Comparison of ENCODE assay signal across 9 cellular contexts in genomic region chr10:119316002-119316358, GRCh38.
A peak's percentile ranks its signal among the peaks of the same experiment; 100 is the strongest.
DNase-seq lines count a peak whose midpoint lies in the region; ATAC-seq and TF ChIP-seq lines count a peak whose summit lies in the region.
"Had no signal": no experiment of that assay in that cellular context is flagged by ENCODE, and none has a peak within 500 bp of the region (broad histone marks: within the 10 kb centered on the region; RNA-seq: fewer than 3 reads in every experiment).

No MANE protein-coding gene starts in this region.

- ATAC-seq in left ventricle myocardium superior (no peak), memory B cell (ENCODE audit: low read depth) (no peak), GM21381 (IDR thresholded peaks at IDR 0.05; ENCODE audit: unreplicated experiment) (no peak), HG02759 (IDR thresholded peaks at IDR 0.05; ENCODE audit: unreplicated experiment) (no peak)

- TF ChIP-seq CTCF in left ventricle myocardium inferior (IDR thresholded peaks at IDR 0.05; ENCODE audit: borderline replicate concordance): no peak
- TF ChIP-seq CTCF in tibial nerve (IDR thresholded peaks at IDR 0.05): no peak

- no peak for TF ChIP-seq EP300 in tibial nerve (IDR thresholded peaks at IDR 0.05)

- no peak overlapping the region for H3K4me3 ChIP-seq in left ventricle myocardium inferior
- no peak overlapping the region for H3K4me3 ChIP-seq in tibial nerve

- TF ChIP-seq POLR2A in tibial nerve (IDR thresholded peaks at IDR 0.05): no peak

- H3K27me3 Mint-ChIP-seq in activated naive CD8-positive, alpha-beta T cell treated with anti-CD3 and anti-CD28 coated beads for 36 hours: no peaks in the 10 kb centered on the region
- H3K27me3 Mint-ChIP-seq in memory B cell: no peaks in the 10 kb centered on the region

- H3K4me1 Mint-ChIP-seq in activated naive CD8-positive, alpha-beta T cell treated with anti-CD3 and anti-CD28 coated beads for 36 hours: peaks cover 53% of the 10 kb centered on the region
- H3K4me1 Mint-ChIP-seq in memory B cell: peaks cover 74% of the 10 kb centered on the region

- intact Hi-C loops in left ventricle myocardium inferior (cut with micrococcal nuclease) (no loop called here), left ventricle myocardium superior (cut with micrococcal nuclease) (no loop called here)

- H3K9me3 Mint-ChIP-seq in activated naive CD8-positive, alpha-beta T cell treated with anti-CD3 and anti-CD28 coated beads for 36 hours: peaks cover 3% of the 10 kb centered on the region
- H3K9me3 Mint-ChIP-seq in memory B cell: peaks cover 6% of the 10 kb centered on the region

- H3K27ac ChIP-seq in left ventricle myocardium inferior (replicated peaks) (peak overlapping the region; percentile 45), tibial nerve (peak overlapping the region in 3 of 4 donors; percentile 52 to 78 (median 75))

- peak overlapping the region; percentile 91 for H3K27ac Mint-ChIP-seq in activated naive CD8-positive, alpha-beta T cell treated with anti-CD3 and anti-CD28 coated beads for 36 hours
- peak overlapping the region; percentile 77 for H3K27ac Mint-ChIP-seq in memory B cell

- DNase-seq in left ventricle myocardium inferior (no peak), left ventricle myocardium superior (no peak), memory B cell (ENCODE audit: low spot score in 2 of 2) (no peak), tibial nerve (ENCODE audit: low spot score in 2 of 2) (no peak)
- no peak for DNase-seq in activated naive CD8-positive, alpha-beta T cell treated with anti-CD3 and anti-CD28 coated beads for 36 hours
- no peak for DNase-seq in stimulated activated CD4-positive, alpha-beta T cell treated with anti-CD3 and anti-CD28 coated beads, Interleukin-4, amount 100 ng/mL, for 1 hour
- DNase-seq: NCI-H1436 treated with DMSO at 0.1 percent for 48 hours had no signal

- H3K36me3 ChIP-seq in left ventricle myocardium inferior (peaks cover 1% of the 10 kb centered on the region), tibial nerve (no peaks in the 10 kb centered on the region)

- no peak overlapping the region for H3K4me3 Mint-ChIP-seq in activated naive CD8-positive, alpha-beta T cell treated with anti-CD3 and anti-CD28 coated beads for 36 hours
- no peak overlapping the region for H3K4me3 Mint-ChIP-seq in memory B cell

- peaks cover under 1% of the 10 kb centered on the region for H3K9me3 ChIP-seq in left ventricle myocardium inferior (replicated peaks)
- no peaks in the 10 kb centered on the region for H3K9me3 ChIP-seq in tibial nerve

- 90 to 100% methylated on average over 2 of the region's 2 CpGs for WGBS in tibial nerve, 2 donors

- peaks cover 96% of the 10 kb centered on the region for H3K4me1 ChIP-seq in left ventricle myocardium inferior
- peaks cover 0 to 72% (median 15%) of the 10 kb centered on the region in 4 donors for H3K4me1 ChIP-seq in tibial nerve

- H3K27me3 ChIP-seq in left ventricle myocardium inferior (ENCODE audit: low read depth) (no peaks in the 10 kb centered on the region), tibial nerve (no peaks in the 10 kb centered on the region)

- H3K36me3 Mint-ChIP-seq in activated naive CD8-positive, alpha-beta T cell treated with anti-CD3 and anti-CD28 coated beads for 36 hours: peaks cover 9% of the 10 kb centered on the region
- H3K36me3 Mint-ChIP-seq in memory B cell: peaks cover 16% of the 10 kb centered on the region
